21 cellular contexts compared by ENCODE assay signal in the genomic region with DNA sequence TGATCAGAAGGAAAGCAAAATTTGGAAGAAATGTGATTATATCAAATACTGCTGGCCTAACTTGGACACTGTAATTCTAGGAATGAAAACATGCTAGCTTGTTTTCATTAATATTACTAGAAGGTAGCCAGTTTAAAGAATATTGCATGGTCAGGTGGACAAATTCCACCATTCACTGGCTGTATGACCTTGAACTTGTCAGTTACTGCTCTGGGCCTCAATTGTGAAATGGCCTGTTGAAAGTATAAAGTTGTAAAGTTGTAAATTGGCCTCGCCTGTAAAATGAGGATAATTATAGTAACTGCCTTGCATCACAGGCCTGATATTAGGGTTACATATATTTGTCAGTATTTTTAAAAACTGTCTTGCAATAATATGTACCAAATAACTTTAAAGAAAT.
DNase-seq lines count a peak whose midpoint lies in the region; ATAC-seq, FAIRE-seq and TF ChIP-seq lines count a peak whose summit lies in the region.
"Had no signal": no experiment of that assay in that cellular context is flagged by ENCODE, and none has a peak within 500 bp of the region (broad histone marks: within the 10 kb centered on the region; RNA-seq: fewer than 3 reads in every experiment).

No MANE protein-coding gene starts in this region.

- no peaks in the 10 kb centered on the region for H3K27me3 Mint-ChIP-seq in activated T-helper 17 cell treated with anti-CD3 and anti-CD28 coated beads, Interleukin-2, amount 50 U/mL, for 72 hours
- H3K27me3 Mint-ChIP-seq: CD4-positive, CD25-positive, alpha-beta regulatory T cell; CD8-positive, alpha-beta memory T cell had no signal

- POLR2A ChIA-PET in HepG2 (lab: Yijun Ruan, JAX) = no interaction called here

- H3K9ac ChIP-seq in HepG2 (ENCODE audit: insufficient read depth, low read depth, low read length) (no peak overlapping the region), parathyroid adenoma (no peak overlapping the region)

- H3K4me3 Mint-ChIP-seq in activated T-helper 17 cell treated with anti-CD3 and anti-CD28 coated beads, Interleukin-2, amount 50 U/mL, for 72 hours = no peak overlapping the region
- H3K4me3 Mint-ChIP-seq: CD4-positive, CD25-positive, alpha-beta regulatory T cell; CD8-positive, alpha-beta memory T cell; H9 had no signal

- WGBS in HepG2 (ENCODE audit: low lambda C conversion rate) = 0% methylated on average over 1 of the region's 1 CpG

- H3K79me2 ChIP-seq in HepG2 (ENCODE audit: insufficient read depth, low read length) = no peaks in the 10 kb centered on the region
- H3K79me2 ChIP-seq in parathyroid adenoma = no peaks in the 10 kb centered on the region

- no peak for TF ChIP-seq RAD21 in HepG2 (CRISPR knock-in tag; IDR thresholded peaks at IDR 0.05)

- H3K4me3 ChIP-seq in HepG2 (replicated peaks in 1 of 3; ENCODE audit: insufficient read depth in 1 of 3, low read depth in 2 of 3, low read length in 3 of 3) (no peak overlapping the region), parathyroid adenoma (ENCODE audit: low read depth, low read length) (no peak overlapping the region)
- H3K4me3 ChIP-seq: GM12878 had no signal

- in situ Hi-C loops in HepG2 (cut with HindIII; ENCODE audit: extremely low pct_ligation_motif_present, low pct_unique_long_range_greater_than_20kb) = no loop called here

- FAIRE-seq in HepG2 (lab: Jason Lieb, UNC) = no peak
- FAIRE-seq: A204.1, GM12878, GM19239, H1 had no signal

- H3K9me3 ChIP-seq in HepG2 (ENCODE audit: low read length) = peaks cover 18% of the 10 kb centered on the region
- H3K9me3 ChIP-seq in parathyroid adenoma (ENCODE audit: control insufficient read depth, low read length) = no peaks in the 10 kb centered on the region
- H3K9me3 ChIP-seq: BE2C had no signal

- H3K4me1 Mint-ChIP-seq in activated T-helper 17 cell treated with anti-CD3 and anti-CD28 coated beads, Interleukin-2, amount 50 U/mL, for 72 hours = no peaks in the 10 kb centered on the region
- H3K4me1 Mint-ChIP-seq: CD4-positive, CD25-positive, alpha-beta regulatory T cell; CD8-positive, alpha-beta memory T cell had no signal

- CTCF ChIA-PET in HepG2 (lab: Yijun Ruan, JAX; ENCODE audit: low intra/inter-chr PET ratio, low total read pairs) = no interaction called here

- TF ChIP-seq CTCF in HepG2 (CRISPR knock-in tag; IDR thresholded peaks at IDR 0.05) (no peak), parathyroid adenoma (IDR thresholded peaks at IDR 0.05) (no peak)

- TF ChIP-seq POLR2A in HepG2 (IDR thresholded peaks at IDR 0.05; ENCODE audit: insufficient read depth in 1 of 2, low read depth in 2 of 2, low read length in 2 of 2) = no peak

- intact Hi-C loops in HepG2 (cut with micrococcal nuclease; ENCODE audit: unreplicated experiment) = no loop called here

- H2AFZ ChIP-seq in HepG2 (ENCODE audit: low read length) (no peak overlapping the region), parathyroid adenoma (peak overlapping the region; percentile 9)

- no peak for TF ChIP-seq EP300 in HepG2 (IDR thresholded peaks at IDR 0.05; ENCODE audit: low read depth in 2 of 2, low read length in 2 of 2)
- TF ChIP-seq EP300 in HepG2 (CRISPR knock-in tag; IDR thresholded peaks at IDR 0.05; ENCODE audit: borderline replicate concordance) = no peak

- no peaks in the 10 kb centered on the region for H4K20me1 ChIP-seq in HepG2 (ENCODE audit: insufficient read depth, low read length)

- H3K4me1 ChIP-seq in HepG2 (ENCODE audit: insufficient read depth, low read length) (peaks cover 12% of the 10 kb centered on the region), parathyroid adenoma (no peaks in the 10 kb centered on the region)
- H3K4me1 ChIP-seq: BE2C had no signal

- no peak overlapping the region for H3K27ac Mint-ChIP-seq in activated T-helper 17 cell treated with anti-CD3 and anti-CD28 coated beads, Interleukin-2, amount 50 U/mL, for 72 hours
- H3K27ac Mint-ChIP-seq: CD4-positive, CD25-positive, alpha-beta regulatory T cell; CD8-positive, alpha-beta memory T cell; H9 had no signal

- DNase-seq in NOMO-1 treated with dmso at 0.1 percent for 144 hours (lab: John Stamatoyannopoulos, UW; ENCODE audit: unreplicated experiment) (peak; percentile 9), HepG2 (ENCODE audit: low spot score) (no peak)
- DNase-seq in stimulated activated CD4-positive, alpha-beta T cell treated with anti-CD3 and anti-CD28 coated beads, Interleukin-2, amount 100 ng/mL, for 48 hours = no peak
- DNase-seq: ACHN; BE2C; C1 segment of cervical spinal cord; CD4-positive, CD25-positive, alpha-beta regulatory T cell; CD8-positive, alpha-beta memory T cell; COR-L47; DMS 273 treated with DMSO at 0.1 percent for 48 hours; DMS53; DND-41; EL; H9 had no signal

- H3K9me3 Mint-ChIP-seq in activated T-helper 17 cell treated with anti-CD3 and anti-CD28 coated beads, Interleukin-2, amount 50 U/mL, for 72 hours = peaks cover 12% of the 10 kb centered on the region

- H3K27ac ChIP-seq in HepG2 (ENCODE audit: extremely low read length, insufficient read depth, low read length) (no peak overlapping the region), parathyroid adenoma (peak overlapping the region; percentile 16)

- ATAC-seq in HepG2 (no peak), GM18867 (IDR thresholded peaks at IDR 0.05; ENCODE audit: unreplicated experiment) (no peak)
- ATAC-seq in activated T-helper 17 cell treated with anti-CD3 and anti-CD28 coated beads, Interleukin-2, amount 50 U/mL, for 72 hours (replicated peaks) = no peak
- ATAC-seq: GM12878 had no signal

- H3K27me3 ChIP-seq in HepG2 (ENCODE audit: control insufficient read depth in 1 of 2, insufficient read depth in 2 of 2, low read length in 2 of 2) (no peaks in the 10 kb centered on the region; a peak in 1 of 5 replicates), parathyroid adenoma (ENCODE audit: control insufficient read depth, insufficient read depth, low read length) (no peaks in the 10 kb centered on the region)
- H3K27me3 ChIP-seq: BE2C had no signal

- H3K36me3 Mint-ChIP-seq in activated T-helper 17 cell treated with anti-CD3 and anti-CD28 coated beads, Interleukin-2, amount 50 U/mL, for 72 hours (ENCODE audit: low read depth) = no peaks in the 10 kb centered on the region
- H3K36me3 Mint-ChIP-seq: CD4-positive, CD25-positive, alpha-beta regulatory T cell; CD8-positive, alpha-beta memory T cell had no signal

- H3K36me3 ChIP-seq in HepG2 (replicated peaks in 1 of 2; ENCODE audit: control insufficient read depth in 1 of 2, insufficient read depth in 2 of 2, low read length in 2 of 2) = no peaks in the 10 kb centered on the region
- no peaks in the 10 kb centered on the region for H3K36me3 ChIP-seq in parathyroid adenoma (ENCODE audit: control insufficient read depth, insufficient read depth, low read length)
- H3K36me3 ChIP-seq: BE2C had no signal

- BruUV-seq in HepG2 (replicated peaks; lab: Mats Ljungman, UMichigan) = no TSS peak

- H3K4me2 ChIP-seq in HepG2 (ENCODE audit: low read depth, low read length) (no peak overlapping the region), parathyroid adenoma (ENCODE audit: low read length) (no peak overlapping the region)

TF ChIP-seq in HepG2, 621 proteins besides CTCF, POLR2A, EP300 and RAD21:
- TF ChIP-seq ZNF607 (CRISPR knock-in tag; IDR thresholded peaks at IDR 0.05; ENCODE audit: borderline replicate concordance) = no peak
- peak; percentile 20; the same call in 1 of the 2 replicates for TF ChIP-seq HNF4A (CRISPR knock-in tag; IDR thresholded peaks at IDR 0.05)
- TF ChIP-seq BCL6 (CRISPR knock-in tag; IDR thresholded peaks at IDR 0.05) = peak; percentile 80
- no peak for TF ChIP-seq DPF2 (CRISPR knock-in tag; IDR thresholded peaks at IDR 0.05; ENCODE audit: borderline replicate concordance, low read depth)
- no peak for TF ChIP-seq AFF4 (CRISPR knock-in tag; IDR thresholded peaks at IDR 0.05)
- TF ChIP-seq CEBPB (IDR thresholded peaks at IDR 0.05; ENCODE audit: borderline replicate concordance, low read depth, low read length) = peak; percentile 20; the same call in 1 of the 2 replicates
- TF ChIP-seq SRSF1 (optimal IDR thresholded peaks at IDR 0.05; ENCODE audit: low read depth, low read length) = no peak
- TF ChIP-seq IKZF1 (IDR thresholded peaks at IDR 0.05) = no peak
- TF ChIP-seq KMT2B (CRISPR knock-in tag; IDR thresholded peaks at IDR 0.05) = no peak
